Comparison of ENCODE assay signal across 23 cellular contexts in genomic region chr7:157496426-157497275, GRCh38.
DNase-seq lines count a peak whose midpoint lies in the region; ATAC-seq, FAIRE-seq and TF ChIP-seq lines count a peak whose summit lies in the region.
"Had no signal": no experiment of that assay in that cellular context is flagged by ENCODE, and none has a peak within 500 bp of the region (broad histone marks: within the 10 kb centered on the region; RNA-seq: fewer than 3 reads in every experiment).

No MANE protein-coding gene starts in this region.

- H3K4me1 Mint-ChIP-seq in natural killer cell (peaks cover 0 to 11% of the 10 kb centered on the region in 2 donors), nephron progenitor cell (peaks cover 60% of the 10 kb centered on the region)
- H3K4me1 Mint-ChIP-seq in natural killer cell treated with Interleukin-12 subunit alpha and Interleukin-12 subunit beta and Interleukin-15 and Interleukin-18, amount 100 ng/mL, for 72 hours (ENCODE audit: low read depth in 2 of 2), result peaks cover 10 to 20% of the 10 kb centered on the region in 2 donors

- peaks cover 26 to 43% of the 10 kb centered on the region in 2 donors for H3K27me3 Mint-ChIP-seq in natural killer cell (ENCODE audit: low read depth in 2 of 2)
- H3K27me3 Mint-ChIP-seq in natural killer cell treated with Interleukin-12 subunit alpha and Interleukin-12 subunit beta and Interleukin-15 and Interleukin-18, amount 100 ng/mL, for 72 hours, result peaks cover 27 to 43% of the 10 kb centered on the region in 2 donors
- H3K27me3 Mint-ChIP-seq in nephron progenitor cell (ENCODE audit: low read depth, poor library complexity), result peaks cover 19% of the 10 kb centered on the region
- H3K27me3 Mint-ChIP-seq: CD4-positive, CD25-positive, alpha-beta regulatory T cell had no signal

- intact Hi-C loops in natural killer cell (cut with micrococcal nuclease), result no loop called here

- no peak overlapping the region for H3K27ac Mint-ChIP-seq in natural killer cell
- H3K27ac Mint-ChIP-seq in natural killer cell treated with Interleukin-12 subunit alpha and Interleukin-12 subunit beta and Interleukin-15 and Interleukin-18, amount 100 ng/mL, for 72 hours, result no peak overlapping the region
- peak overlapping the region; percentile 83 for H3K27ac Mint-ChIP-seq in nephron progenitor cell
- H3K27ac Mint-ChIP-seq: activated T-helper 2 cell treated with anti-CD3 and anti-CD28 coated beads, Interferon-gamma antibody, Interleukin-2, Interleukin-4, amounts not matched to agents 10 μg/mL and 5 μg/mL and 100 μg/mL, durations not matched to agents 14 hours and 24 hours and 36 hours; immature natural killer cell; stimulated activated effector memory CD8-positive, alpha-beta T cell treated with anti-CD3 and anti-CD28 coated beads, Interleukin-12 subunit alpha, Interleukin-12 subunit beta, amount 100 ng/mL, for 72 hours had no signal

- H3K9me3 Mint-ChIP-seq in natural killer cell (no peaks in the 10 kb centered on the region), nephron progenitor cell (peaks cover 4% of the 10 kb centered on the region)
- H3K9me3 Mint-ChIP-seq in natural killer cell treated with Interleukin-12 subunit alpha and Interleukin-12 subunit beta and Interleukin-15 and Interleukin-18, amount 100 ng/mL, for 72 hours, result peaks cover 4% of the 10 kb centered on the region

- ATAC-seq in natural killer cell, result no peak
- no peak for ATAC-seq in natural killer cell treated with Interleukin-12 subunit alpha and Interleukin-12 subunit beta and Interleukin-15 and Interleukin-18, amount 100 ng/mL, for 72 hours

- H3K4me3 Mint-ChIP-seq in natural killer cell (no peak overlapping the region), nephron progenitor cell (peak overlapping the region; percentile 52)
- H3K4me3 Mint-ChIP-seq in natural killer cell treated with Interleukin-12 subunit alpha and Interleukin-12 subunit beta and Interleukin-15 and Interleukin-18, amount 100 ng/mL, for 72 hours, result no peak overlapping the region
- H3K4me3 Mint-ChIP-seq: immature natural killer cell; stimulated activated effector memory CD8-positive, alpha-beta T cell treated with anti-CD3 and anti-CD28 coated beads, Interleukin-12 subunit alpha, Interleukin-12 subunit beta, amount 100 ng/mL, for 72 hours had no signal

- H3K36me3 Mint-ChIP-seq in natural killer cell (peaks cover 9% of the 10 kb centered on the region), nephron progenitor cell (ENCODE audit: low read depth) (no peaks in the 10 kb centered on the region)
- peaks cover 13% of the 10 kb centered on the region for H3K36me3 Mint-ChIP-seq in natural killer cell treated with Interleukin-12 subunit alpha and Interleukin-12 subunit beta and Interleukin-15 and Interleukin-18, amount 100 ng/mL, for 72 hours
- H3K36me3 Mint-ChIP-seq: CD4-positive, CD25-positive, alpha-beta regulatory T cell; stimulated activated effector memory CD8-positive, alpha-beta T cell treated with anti-CD3 and anti-CD28 coated beads, Interleukin-12 subunit alpha, Interleukin-12 subunit beta, amount 100 ng/mL, for 72 hours had no signal

- no peak for FAIRE-seq in GM19239 (lab: Jason Lieb, UNC)
- FAIRE-seq: GM12892, H1, RCC 7860, small intestine had no signal

- peak; percentile 26 for DNase-seq in activated CD4-positive, CD25-positive, alpha-beta regulatory T cell treated with anti-CD3 and anti-CD28 coated beads, Interleukin-2, amount 50 U/mL, for 72 hours
- no peak for DNase-seq in activated CD4-positive, CD25-positive, alpha-beta regulatory T cell (lab: John Stamatoyannopoulos, UW)
- DNase-seq in natural killer cell, result peak; percentile 4
- DNase-seq in natural killer cell treated with Interleukin-12 subunit alpha and Interleukin-12 subunit beta and Interleukin-15 and Interleukin-18, amount 100 ng/mL, for 72 hours (ENCODE audit: low spot score), result no peak
- no peak for DNase-seq in nephron progenitor cell
- DNase-seq in activated gamma-delta T cell (lab: John Stamatoyannopoulos, UW), result no peak
- DNase-seq in GM19239 (ENCODE audit: insufficient read length, low spot score), result no peak
- no peak for DNase-seq in EL
- DNase-seq: 8988T; CD4-positive, CD25-positive, alpha-beta regulatory T cell; hypothalamus; immature natural killer cell; mesenchymal stem cell; MM.1S; NCI-H2029; NCI-H2227 treated with DMSO at 0.1 percent for 48 hours; nucleus accumbens; small intestine had no signal

- no peak for TF ChIP-seq CTCF in natural killer cell (IDR thresholded peaks at IDR 0.05)
- TF ChIP-seq CTCF in nephron progenitor cell (IDR thresholded peaks at IDR 0.05), result no peak

Comparison
In these comparisons a context has a peak if more than half of its experiments do, and no peak if none do; other contexts are left out.
1. DNase-seq: peak in activated CD4-positive, CD25-positive, alpha-beta regulatory T cell treated with anti-CD3 and anti-CD28 coated beads, Interleukin-2, amount 50 U/mL, for 72 hours (single experiment) and natural killer cell (single experiment); none in activated CD4-positive, CD25-positive, alpha-beta regulatory T cell (0 of 4), natural killer cell treated with Interleukin-12 subunit alpha and Interleukin-12 subunit beta and Interleukin-15 and Interleukin-18, amount 100 ng/mL, for 72 hours (single experiment), nephron progenitor cell (single experiment), activated gamma-delta T cell (single experiment), GM19239 (single experiment) and EL (single experiment).